In the genomic region with DNA sequence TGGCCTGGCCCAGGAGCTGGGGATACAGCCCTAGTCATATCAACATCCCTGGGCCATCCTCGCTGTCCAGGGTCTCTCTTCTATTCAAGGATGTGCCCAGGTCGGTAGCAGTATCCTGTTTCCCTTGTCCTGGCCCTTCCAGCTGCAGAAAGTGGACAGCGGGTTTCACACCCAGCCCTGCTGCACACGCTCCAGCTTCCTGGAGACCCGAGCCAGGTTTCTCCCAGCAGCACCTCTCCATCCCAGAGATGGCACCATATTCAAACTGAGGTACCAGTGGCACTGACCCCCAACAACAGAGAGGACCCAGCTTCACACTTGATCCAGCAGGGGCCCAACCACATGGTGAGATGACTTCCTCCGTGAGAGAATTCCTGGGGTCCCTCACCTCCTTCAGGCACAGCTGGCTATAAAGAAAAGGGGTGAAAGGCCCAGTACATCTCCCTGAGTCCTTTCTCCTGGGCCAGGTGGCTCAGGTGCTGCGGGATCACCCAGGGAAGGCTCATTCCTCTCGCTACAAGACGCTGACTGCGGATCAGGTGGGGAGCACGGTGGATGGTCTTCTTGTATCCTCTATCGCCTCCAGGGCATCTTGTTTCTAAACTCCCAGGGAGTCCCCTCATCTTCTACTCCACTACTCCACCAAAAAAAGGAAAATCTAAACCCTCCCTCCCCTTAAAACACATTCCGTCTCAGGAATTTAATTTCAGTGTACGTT, we compare ENCODE assay signal across 8 cellular contexts. TPM values are rescaled to one million over a fixed set of nuclear protein-coding genes. Genes with fewer than 3 reads are reported as not detected.
DNase-seq lines count a peak whose midpoint lies in the region; ATAC-seq, FAIRE-seq and TF ChIP-seq lines count a peak whose summit lies in the region.

No MANE protein-coding gene starts in this region.

- intact Hi-C loops in A673 (cut with micrococcal nuclease; ENCODE audit: unreplicated experiment) = loop anchor here (5.0 kb wide), 1 partner anchor 33 kb away; the partner anchor contains the start of gene VEZF1

- no peaks in the 10 kb centered on the region for H4K20me1 ChIP-seq in Loucy (ENCODE audit: insufficient read depth, low read length, poor library complexity, severe bottlenecking)

- peaks cover 61% of the 10 kb centered on the region for H3K4me1 ChIP-seq in A673 (ENCODE audit: insufficient read depth, low read length, poor library complexity, severe bottlenecking)
- H3K4me1 ChIP-seq in Loucy (ENCODE audit: insufficient read depth, low read length, poor library complexity, severe bottlenecking) = peaks cover 62% of the 10 kb centered on the region

- FAIRE-seq in D721Med (lab: Jason Lieb, UNC) = no peak

- peak overlapping the region; percentile 90 for H3K27ac ChIP-seq in A673 (ENCODE audit: low read depth, low read length, poor library complexity, severe bottlenecking)

- H3K36me3 Mint-ChIP-seq in effector memory CD8-positive, alpha-beta T cell (ENCODE audit: insufficient read depth) = peaks cover 10% of the 10 kb centered on the region
- H3K36me3 Mint-ChIP-seq in natural killer cell treated with Interleukin-12 subunit alpha and Interleukin-12 subunit beta and Interleukin-15 and Interleukin-18, amount 100 ng/mL, for 72 hours = no peaks in the 10 kb centered on the region

- H3F3A ChIP-seq in Loucy (ENCODE audit: low read depth) = no peaks in the 10 kb centered on the region

- H3K9me3 ChIP-seq in A673 (ENCODE audit: low read depth, low read length, poor library complexity, severe bottlenecking) = no peaks in the 10 kb centered on the region
- H3K9me3 ChIP-seq in Loucy (ENCODE audit: insufficient read depth, low read depth, low read length) = no peaks in the 10 kb centered on the region

- H2AFZ ChIP-seq in Loucy (ENCODE audit: low read length) = no peak overlapping the region

- H3K27me3 Mint-ChIP-seq in effector memory CD8-positive, alpha-beta T cell = peaks cover 13 to 25% of the 10 kb centered on the region in 2 donors
- H3K27me3 Mint-ChIP-seq in natural killer cell treated with Interleukin-12 subunit alpha and Interleukin-12 subunit beta and Interleukin-15 and Interleukin-18, amount 100 ng/mL, for 72 hours = peaks cover 28 to 36% of the 10 kb centered on the region in 2 donors

- H3K79me2 ChIP-seq in Loucy (ENCODE audit: insufficient read depth, low read length) = no peaks in the 10 kb centered on the region

- H3K27me3 ChIP-seq in A673 (replicated peaks; ENCODE audit: insufficient read depth, low read depth, low read length, poor library complexity) (no peaks in the 10 kb centered on the region), Loucy (ENCODE audit: insufficient read depth, low read length, poor library complexity, severe bottlenecking) (no peaks in the 10 kb centered on the region)

- DNase-seq in A673 (ENCODE audit: low spot score) = no peak
- no peak for DNase-seq in effector memory CD8-positive, alpha-beta T cell
- no peak for DNase-seq in natural killer cell treated with Interleukin-12 subunit alpha and Interleukin-12 subunit beta and Interleukin-15 and Interleukin-18, amount 100 ng/mL, for 72 hours (ENCODE audit: low spot score)
- no peak for DNase-seq in D721Med (ENCODE audit: insufficient read length, low spot score)
- no peak for DNase-seq in NCI-H82 (lab: John Stamatoyannopoulos, UW)
- DNase-seq in cerebellar nuclear complex (lab: John Stamatoyannopoulos, UW) = no peak
- DNase-seq in T-helper 9 cell = no peak

- H3K27ac Mint-ChIP-seq in effector memory CD8-positive, alpha-beta T cell = no peak overlapping the region
- no peak overlapping the region for H3K27ac Mint-ChIP-seq in natural killer cell treated with Interleukin-12 subunit alpha and Interleukin-12 subunit beta and Interleukin-15 and Interleukin-18, amount 100 ng/mL, for 72 hours

- POLR2A ChIA-PET in A673 (lab: Charles Lee; ENCODE audit: low non-redundant PET) = interaction anchor here (0.6 kb wide), 2 partner anchors 54 to 129 kb away, joined by 3 to 12 read pairs; partner anchors contain the start of gene DYNLL2

- ATAC-seq in effector memory CD8-positive, alpha-beta T cell (replicated peaks) = no peak
- no peak for ATAC-seq in natural killer cell treated with Interleukin-12 subunit alpha and Interleukin-12 subunit beta and Interleukin-15 and Interleukin-18, amount 100 ng/mL, for 72 hours

- TSS peak; percentile 53 for BruUV-seq in A673 (replicated peaks; lab: Mats Ljungman, UMichigan)

- H3K4me3 ChIP-seq in A673 (ENCODE audit: low read depth, low read length, poor library complexity, severe bottlenecking) (peak overlapping the region; percentile 83), Loucy (ENCODE audit: low read length, poor library complexity, severe bottlenecking) (no peak overlapping the region)

- peaks cover 31 to 38% of the 10 kb centered on the region in 2 donors for H3K4me1 Mint-ChIP-seq in effector memory CD8-positive, alpha-beta T cell (ENCODE audit: low read depth in 2 of 2)
- H3K4me1 Mint-ChIP-seq in natural killer cell treated with Interleukin-12 subunit alpha and Interleukin-12 subunit beta and Interleukin-15 and Interleukin-18, amount 100 ng/mL, for 72 hours (ENCODE audit: low read depth in 2 of 2) = peaks cover 43 to 50% of the 10 kb centered on the region in 2 donors

- CTCF ChIA-PET in A673 (lab: Charles Lee) = interaction anchor here (0.6 kb wide), 1 partner anchor 169 kb away, joined by 5 read pairs; no protein-coding TSS in a partner anchor

- peak overlapping the region; percentile 51 for H3K4me2 ChIP-seq in Loucy (ENCODE audit: low read depth, low read length, poor library complexity, severe bottlenecking)

- no peaks in the 10 kb centered on the region for H3K9me3 Mint-ChIP-seq in effector memory CD8-positive, alpha-beta T cell
- no peaks in the 10 kb centered on the region for H3K9me3 Mint-ChIP-seq in natural killer cell treated with Interleukin-12 subunit alpha and Interleukin-12 subunit beta and Interleukin-15 and Interleukin-18, amount 100 ng/mL, for 72 hours

- no peaks in the 10 kb centered on the region for H3K36me3 ChIP-seq in A673 (ENCODE audit: insufficient read depth, low read length, poor library complexity, severe bottlenecking)
- no peaks in the 10 kb centered on the region for H3K36me3 ChIP-seq in Loucy (ENCODE audit: insufficient read depth, low read length)

- no peaks in the 10 kb centered on the region for H3K9me2 ChIP-seq in Loucy (replicated peaks; ENCODE audit: low read depth, low read length)

- no peak overlapping the region for H3K9ac ChIP-seq in Loucy (ENCODE audit: low read depth, low read length, poor library complexity, severe bottlenecking)

- H3K4me3 Mint-ChIP-seq in effector memory CD8-positive, alpha-beta T cell = peak overlapping the region; percentile 54 to 73
- H3K4me3 Mint-ChIP-seq in natural killer cell treated with Interleukin-12 subunit alpha and Interleukin-12 subunit beta and Interleukin-15 and Interleukin-18, amount 100 ng/mL, for 72 hours = peak overlapping the region; percentile 62

- TF ChIP-seq CTCF in A673 (conservative IDR thresholded peaks at IDR 0.05; ENCODE audit: low read depth, low read length) (no peak), Loucy (conservative IDR thresholded peaks at IDR 0.05; ENCODE audit: low read length) (no peak), D721Med (IDR thresholded peaks at IDR 0.05; ENCODE audit: insufficient read depth, missing control alignments) (no peak)

RNA-seq across cellular contexts. Expression of gene CUEDC1, which starts 1.4 kb away (rescaled TPM):
- 53.5 and 55.6 TPM in 2 replicates for total RNA-seq in A673 (2021)
- under 1 TPM in 1 of 2 donors, not detected in 1; 0.19 TPM for total RNA-seq in natural killer cell treated with Interleukin-12 subunit alpha and Interleukin-12 subunit beta and Interleukin-15 and Interleukin-18, amount 100 ng/mL, for 72 hours

RNA-seq across cellular contexts. Expression of gene VEZF1, which starts 34.2 kb away (rescaled TPM):
- total RNA-seq in A673 (2021) = 75.7 and 77.7 TPM in 2 replicates
- total RNA-seq in natural killer cell treated with Interleukin-12 subunit alpha and Interleukin-12 subunit beta and Interleukin-15 and Interleukin-18, amount 100 ng/mL, for 72 hours = 10 to 100 TPM; 29.1 to 31.8 TPM

RNA-seq across cellular contexts. Expression of gene SRSF1, which starts 53.2 kb away (rescaled TPM):
- total RNA-seq in A673 (2021) = 491 and 512 TPM in 2 replicates
- total RNA-seq in natural killer cell treated with Interleukin-12 subunit alpha and Interleukin-12 subunit beta and Interleukin-15 and Interleukin-18, amount 100 ng/mL, for 72 hours = 100 to 1,000 TPM; 327 to 426 TPM

Comparison
In these comparisons a context has a peak if more than half of its experiments do, and no peak if none do; other contexts are left out.
1. RNA of gene CUEDC1, which starts 1.4 kb away (total RNA-seq): 53.5 to 55.6 TPM in A673; 0.19 TPM in natural killer cell treated with Interleukin-12 subunit alpha and Interleukin-12 subunit beta and Interleukin-15 and Interleukin-18, amount 100 ng/mL, for 72 hours; every median in the first group is over 10 times any median in the second.